In genomic region chr15:94297543-94297942, GRCh38 we compare ENCODE assay signal across 9 cellular contexts.
DNase-seq lines count a peak whose midpoint lies in the region; ATAC-seq, FAIRE-seq and TF ChIP-seq lines count a peak whose summit lies in the region.
"Had no signal": no experiment of that assay in that cellular context is flagged by ENCODE, and none has a peak within 500 bp of the region (broad histone marks: within the 10 kb centered on the region; RNA-seq: fewer than 3 reads in every experiment).

No MANE protein-coding gene starts in this region.

- ATAC-seq in GM21717 (IDR thresholded peaks at IDR 0.05; ENCODE audit: unreplicated experiment) (peak; percentile 83), SK-N-SH treated with all-trans-retinoic acid at 6 μM for 48 hours (no peak)

- FAIRE-seq in GM18507 (lab: Jason Lieb, UNC) = peak; percentile 72

- no peak for DNase-seq in GM18507 (ENCODE audit: extremely low spot score, insufficient read length, low read depth)
- peak; percentile 39 for DNase-seq in MV-4-11 (lab: John Stamatoyannopoulos, UW)
- DNase-seq in left kidney (ENCODE audit: low read depth, low spot score) = peak; percentile 26
- no peak for DNase-seq in effector CD8-positive, alpha-beta T cell (lab: John Stamatoyannopoulos, UW)
- no peak for DNase-seq in stimulated activated CD4-positive, alpha-beta T cell treated with anti-CD3 and anti-CD28 coated beads, Interleukin-1b, Interleukin-23, amount 100 ng/mL, for 48 hours
- no peak for DNase-seq in NCI-H2196 treated with DMSO at 0.1 percent for 48 hours (lab: John Stamatoyannopoulos, UW; ENCODE audit: unreplicated experiment)
- DNase-seq: SW 1271 had no signal

TF ChIP-seq in SK-N-SH treated with all-trans-retinoic acid at 6 μM for 48 hours, 23 proteins besides CTCF, POLR2A, EP300 and RAD21:
- TF ChIP-seq CSRNP3 (CRISPR knock-in tag; IDR thresholded peaks at IDR 0.05) = no peak
- no peak for TF ChIP-seq TCF4 (CRISPR knock-in tag; IDR thresholded peaks at IDR 0.05; ENCODE audit: borderline replicate concordance)
- no peak for TF ChIP-seq SNAI2 (CRISPR knock-in tag; IDR thresholded peaks at IDR 0.05)
- no peak for TF ChIP-seq ZNF8 (CRISPR knock-in tag; IDR thresholded peaks at IDR 0.05)
- no peak for TF ChIP-seq ZNF70 (CRISPR knock-in tag; IDR thresholded peaks at IDR 0.05)
- TF ChIP-seq RARB (CRISPR knock-in tag; IDR thresholded peaks at IDR 0.05) = no peak
- no peak for TF ChIP-seq ZFP3 (CRISPR knock-in tag; IDR thresholded peaks at IDR 0.05)
- no peak for TF ChIP-seq CSDC2 (CRISPR knock-in tag; IDR thresholded peaks at IDR 0.05)
- no peak for TF ChIP-seq ISL1 (CRISPR knock-in tag; IDR thresholded peaks at IDR 0.05)
- TF ChIP-seq BACH2 (CRISPR knock-in tag; IDR thresholded peaks at IDR 0.05; ENCODE audit: borderline replicate concordance) = no peak
- no peak for TF ChIP-seq TOX (CRISPR knock-in tag; IDR thresholded peaks at IDR 0.05; ENCODE audit: borderline replicate concordance)
- no peak for TF ChIP-seq PATZ1 (CRISPR knock-in tag; IDR thresholded peaks at IDR 0.05; ENCODE audit: borderline replicate concordance)
- no peak for TF ChIP-seq ZC3H10 (CRISPR knock-in tag; IDR thresholded peaks at IDR 0.05)
- TF ChIP-seq GLIS3 (CRISPR knock-in tag; IDR thresholded peaks at IDR 0.05) = no peak
- TF ChIP-seq POU6F1 (CRISPR knock-in tag; IDR thresholded peaks at IDR 0.05; ENCODE audit: borderline replicate concordance, low read depth) = no peak
- TF ChIP-seq OSR1 (CRISPR knock-in tag; IDR thresholded peaks at IDR 0.05) = no peak
- TF ChIP-seq CREB5 (CRISPR knock-in tag; IDR thresholded peaks at IDR 0.05; ENCODE audit: low read depth) = no peak
- no peak for TF ChIP-seq ARNTL (CRISPR knock-in tag; IDR thresholded peaks at IDR 0.05; ENCODE audit: borderline replicate concordance, low read depth)
- no peak for TF ChIP-seq ZNF565 (CRISPR knock-in tag; conservative IDR thresholded peaks at IDR 0.05; ENCODE audit: low read depth)
TF ChIP-seq in SK-N-SH treated with all-trans-retinoic acid at 6 μM for 48 hours: peak in this region for 0.

Comparison
In these comparisons a context has a peak if more than half of its experiments do, and no peak if none do; other contexts are left out.
1. DNase-seq: peak in MV-4-11 (single experiment) and left kidney (single experiment); none in GM18507 (single experiment), effector CD8-positive, alpha-beta T cell (single experiment), stimulated activated CD4-positive, alpha-beta T cell treated with anti-CD3 and anti-CD28 coated beads, Interleukin-1b, Interleukin-23, amount 100 ng/mL, for 48 hours (single experiment) and NCI-H2196 treated with DMSO at 0.1 percent for 48 hours (single experiment).